Comparison of ENCODE assay signal across 25 cellular contexts in genomic region chr3:149705416-149705815, GRCh38. TPM values are rescaled to one million over a fixed set of nuclear protein-coding genes. Genes with fewer than 3 reads are reported as not detected.
DNase-seq lines count a peak whose midpoint lies in the region; ATAC-seq, FAIRE-seq and TF ChIP-seq lines count a peak whose summit lies in the region.
"Had no signal": no experiment of that assay in that cellular context is flagged by ENCODE, and none has a peak within 500 bp of the region (broad histone marks: within the 10 kb centered on the region; RNA-seq: fewer than 3 reads in every experiment).

No MANE protein-coding gene starts in this region.

- TF ChIP-seq RAD21 in A549 (conservative IDR thresholded peaks at IDR 0.05 in 1 of 2, IDR thresholded peaks at IDR 0.05 in 1 of 2): no peak

- H3K4me1 Mint-ChIP-seq in activated naive CD4-positive, alpha-beta T cell treated with anti-CD3 and anti-CD28 coated beads, Interleukin-2, amount 10 ng/mL, durations not matched to agents 7 days and 5 days: peaks cover 4% of the 10 kb centered on the region

- DNase-seq in A549 (ENCODE audit: low read depth in 1 of 2, low spot score in 1 of 2) (no peak), HCEC 1CT (peak; percentile 33), SK-N-MC (ENCODE audit: low read depth, low spot score) (no peak), fibroblast of peridontal ligament (ENCODE audit: extremely low read depth) (peak; percentile 42), NCI-H510A (lab: John Stamatoyannopoulos, UW) (no peak), stomach (no peak)
- no peak for DNase-seq in activated naive CD4-positive, alpha-beta T cell treated with anti-CD3 and anti-CD28 coated beads, Interleukin-2, amount 10 ng/mL, durations not matched to agents 7 days and 5 days
- DNase-seq: AML-193; CD4-positive, alpha-beta T cell; DMS53; GOT3; Karpas-422; NCI-H1092 treated with DMSO at 0.1 percent for 48 hours; NCI-H1436; NCI-H187; NCI-H2081 treated with DMSO at 0.1 percent for 48 hours; NCI-H2171; NCI-H345; NCI-H524; NCI-H774; NK-92 treated with Interleukin-12 subunit alpha and Interleukin-12 subunit beta, amount 100 ng/mL, for 24 hours; SHP77 treated with DMSO at 0.1 percent for 48 hours had no signal

- POLR2A ChIA-PET in A549 (lab: Yijun Ruan, JAX): no interaction called here

- no peaks in the 10 kb centered on the region for H3K27me3 Mint-ChIP-seq in activated naive CD4-positive, alpha-beta T cell treated with anti-CD3 and anti-CD28 coated beads, Interleukin-2, amount 10 ng/mL, durations not matched to agents 7 days and 5 days
- H3K27me3 Mint-ChIP-seq: CD4-positive, alpha-beta T cell had no signal

- H3K4me3 Mint-ChIP-seq in activated naive CD4-positive, alpha-beta T cell treated with anti-CD3 and anti-CD28 coated beads, Interleukin-2, amount 10 ng/mL, durations not matched to agents 7 days and 5 days: no peak overlapping the region
- H3K4me3 Mint-ChIP-seq: CD4-positive, alpha-beta T cell had no signal

- ATAC-seq in A549 (no peak), HG03378 (IDR thresholded peaks at IDR 0.05; ENCODE audit: unreplicated experiment) (no peak)

- no peak overlapping the region for H3K4me3 ChIP-seq in A549
- H3K4me3 ChIP-seq in SK-N-MC: no peak overlapping the region
- H3K4me3 ChIP-seq in stomach: no peak overlapping the region
- H3K4me3 ChIP-seq: BLaER1 treated with 17β-estradiol and CSF1 and Interleukin-3, amounts not matched to agents 10 nM and 100 nM; HAP-1 had no signal

- CTCF ChIA-PET in A549 (lab: Yijun Ruan, JAX): interaction anchor here (1.1 to 5.2 kb wide), 3 partner anchors 12 to 193 kb away, joined by 4 to 22 read pairs (median 5); no protein-coding TSS in a partner anchor
- CTCF ChIA-PET in activated naive CD4-positive, alpha-beta T cell treated with anti-CD3 and anti-CD28 coated beads, Interleukin-2, amount 10 ng/mL, durations not matched to agents 7 days and 5 days (lab: Charles Lee): interaction anchor here (2.5 kb wide), 1 partner anchor 12 kb away, joined by 7 read pairs; no protein-coding TSS in a partner anchor

- TF ChIP-seq POLR2A in A549 (IDR thresholded peaks at IDR 0.05; ENCODE audit: low read length) (no peak), stomach (IDR thresholded peaks at IDR 0.05) (no peak)

- TF ChIP-seq EP300 in A549 (IDR thresholded peaks at IDR 0.05) (no peak), stomach (IDR thresholded peaks at IDR 0.05) (no peak)

- peak; percentile 28 for FAIRE-seq in A549 (lab: Jason Lieb, UNC)

- H3K36me3 Mint-ChIP-seq in activated naive CD4-positive, alpha-beta T cell treated with anti-CD3 and anti-CD28 coated beads, Interleukin-2, amount 10 ng/mL, durations not matched to agents 7 days and 5 days: no peaks in the 10 kb centered on the region

- H3K36me3 ChIP-seq in SK-N-MC (ENCODE audit: insufficient read depth, low read length) (no peaks in the 10 kb centered on the region), stomach (no peaks in the 10 kb centered on the region)
- H3K36me3 ChIP-seq: BLaER1 treated with 17β-estradiol and CSF1 and Interleukin-3, amounts not matched to agents 10 nM and 100 nM; HAP-1 had no signal

- H3K9me3 ChIP-seq in A549 (no peaks in the 10 kb centered on the region), SK-N-MC (ENCODE audit: low read depth, low read length) (no peaks in the 10 kb centered on the region), stomach (no peaks in the 10 kb centered on the region)
- H3K9me3 ChIP-seq: BLaER1 treated with 17β-estradiol and CSF1 and Interleukin-3, amounts not matched to agents 10 nM and 100 nM; HAP-1 had no signal

- H3K9ac ChIP-seq in SK-N-MC (ENCODE audit: insufficient read length): no peak overlapping the region
- H3K9ac ChIP-seq: BLaER1 treated with 17β-estradiol and CSF1 and Interleukin-3, amounts not matched to agents 10 nM and 100 nM had no signal

- no peak overlapping the region for H3K4me2 ChIP-seq in A549
- H3K4me2 ChIP-seq: BLaER1 treated with 17β-estradiol and CSF1 and Interleukin-3, amounts not matched to agents 10 nM and 100 nM had no signal

- no peak overlapping the region for H3K27ac Mint-ChIP-seq in activated naive CD4-positive, alpha-beta T cell treated with anti-CD3 and anti-CD28 coated beads, Interleukin-2, amount 10 ng/mL, durations not matched to agents 7 days and 5 days
- H3K27ac Mint-ChIP-seq: CD4-positive, alpha-beta T cell had no signal

- H3K4me1 ChIP-seq in A549 (0 out of 3 replicates have a peak, but pooled peaks cover 6% of the 10 kb centered on the region), stomach (peaks cover 0 to 9% (median 2%) of the 10 kb centered on the region in 4 donors)
- H3K4me1 ChIP-seq: BLaER1 treated with 17β-estradiol and CSF1 and Interleukin-3, amounts not matched to agents 10 nM and 100 nM had no signal

- no peaks in the 10 kb centered on the region for H3K27me3 ChIP-seq in stomach
- H3K27me3 ChIP-seq: BLaER1 treated with 17β-estradiol and CSF1 and Interleukin-3, amounts not matched to agents 10 nM and 100 nM had no signal

- intact Hi-C loops in stomach (cut with DNase I; ENCODE audit: low total_unique reads): no loop called here

- H3K27ac ChIP-seq in A549 (no peak overlapping the region), SK-N-MC (peak overlapping the region; percentile 32; the same call in 1 of the 2 replicates), stomach (peak overlapping the region in 1 of 5 donors; percentile 44)
- H3K27ac ChIP-seq: BLaER1 treated with 17β-estradiol and CSF1 and Interleukin-3, amounts not matched to agents 10 nM and 100 nM had no signal

- TF ChIP-seq CTCF in A549 (IDR thresholded peaks at IDR 0.05): no peak
- TF ChIP-seq CTCF in stomach (IDR thresholded peaks at IDR 0.05): no peak

- no peaks in the 10 kb centered on the region for H3K9me3 Mint-ChIP-seq in activated naive CD4-positive, alpha-beta T cell treated with anti-CD3 and anti-CD28 coated beads, Interleukin-2, amount 10 ng/mL, durations not matched to agents 7 days and 5 days
- H3K9me3 Mint-ChIP-seq: CD4-positive, alpha-beta T cell had no signal

TF ChIP-seq in A549, 52 proteins besides CTCF, POLR2A, EP300 and RAD21 (continues in another document):
- no peak for TF ChIP-seq JUNB (IDR thresholded peaks at IDR 0.05)
- TF ChIP-seq MAZ (IDR thresholded peaks at IDR 0.05; ENCODE audit: borderline replicate concordance, low read depth, low read length): no peak
- no peak for TF ChIP-seq FOXS1 (CRISPR knock-in tag; IDR thresholded peaks at IDR 0.05)
- no peak for TF ChIP-seq REST (IDR thresholded peaks at IDR 0.05)
- no peak for TF ChIP-seq RNF2 (IDR thresholded peaks at IDR 0.05; ENCODE audit: borderline replicate concordance, low read depth)
- no peak for TF ChIP-seq MYC (IDR thresholded peaks at IDR 0.05; ENCODE audit: borderline replicate concordance, low read length)
- no peak for TF ChIP-seq E2F6 (IDR thresholded peaks at IDR 0.05; ENCODE audit: borderline replicate concordance, low read depth)
- TF ChIP-seq NFE2L2 (conservative IDR thresholded peaks at IDR 0.05; ENCODE audit: low read length): no peak
- no peak for TF ChIP-seq TP53 (CRISPR knock-in tag; IDR thresholded peaks at IDR 0.05)
- no peak for TF ChIP-seq RCOR1 (IDR thresholded peaks at IDR 0.05; ENCODE audit: low read depth, low read length)
- TF ChIP-seq NPAS2 (CRISPR knock-in tag; IDR thresholded peaks at IDR 0.05; ENCODE audit: borderline replicate concordance): no peak
- no peak for TF ChIP-seq MAFK (IDR thresholded peaks at IDR 0.05; ENCODE audit: partially characterized antibody)

RNA-seq across cellular contexts. Expression of gene COMMD2, which starts 46.9 kb away (rescaled TPM):
- polyA plus RNA-seq in A549 (2011; rRNA removed): 71.5 and 76.1 TPM in 2 replicates
- 35.1 and 35.6 TPM in 2 replicates for polyA plus RNA-seq in A549 (2012; cell fraction: cytosol; rRNA removed)
- polyA plus RNA-seq in A549 (2012; cell fraction: nucleus; rRNA removed): 7.8 TPM in 2 replicates
- 20.5 to 23.0 TPM (median 22.9 TPM) in 3 replicates for polyA plus RNA-seq in A549 (2017; fragmentation: RNase III; extraction: RNeasy Plus Mini Kit Qiagen cat#74134 plus additional on column Dnase treatment)
- polyA minus RNA-seq in A549 (2011; rRNA and poly(A)+ RNA removed): 12.8 and 12.9 TPM in 2 replicates
- total RNA-seq in stomach: 10 to 100 TPM in 3 of 5 donors, 1 to 10 TPM in 2; 1.4 to 50.4 (median 25.8) TPM
- 10 to 100 TPM in 2 of 3 donors, 1 to 10 TPM in 1; 7.1 to 18.5 (median 11.3) TPM for polyA plus RNA-seq in stomach

RNA-seq across cellular contexts. Expression of gene WWTR1, which starts 47.6 kb away (rescaled TPM):
- polyA plus RNA-seq in A549 (2011; rRNA removed): 164 and 216 TPM in 2 replicates
- 83.5 and 88.4 TPM in 2 replicates for polyA plus RNA-seq in A549 (2012; cell fraction: cytosol; rRNA removed)
- polyA plus RNA-seq in A549 (2012; cell fraction: nucleus; rRNA removed): 88.2 and 134 TPM in 2 replicates
- 93.9 to 103 TPM (median 99.7 TPM) in 3 replicates for polyA plus RNA-seq in A549 (2017; fragmentation: RNase III; extraction: RNeasy Plus Mini Kit Qiagen cat#74134 plus additional on column Dnase treatment)
- 192 and 265 TPM in 2 replicates for polyA minus RNA-seq in A549 (2011; rRNA and poly(A)+ RNA removed)
- total RNA-seq in stomach: 100 to 1,000 TPM in 2 of 5 donors, 10 to 100 TPM in 3; 15.4 to 116 (median 89.4) TPM
- polyA plus RNA-seq in stomach: 10 to 100 TPM; 19.8 to 61.6 (median 51.1) TPM

Comparison
In these comparisons a context has a peak if more than half of its experiments do, and no peak if none do; other contexts are left out.
1. DNase-seq: peak in HCEC 1CT (single experiment) and fibroblast of peridontal ligament (single experiment); none in A549 (0 of 2), SK-N-MC (single experiment), NCI-H510A (single experiment), stomach (single experiment) and activated naive CD4-positive, alpha-beta T cell treated with anti-CD3 and anti-CD28 coated beads, Interleukin-2, amount 10 ng/mL, durations not matched to agents 7 days and 5 days (single experiment).